In the genomic region with DNA sequence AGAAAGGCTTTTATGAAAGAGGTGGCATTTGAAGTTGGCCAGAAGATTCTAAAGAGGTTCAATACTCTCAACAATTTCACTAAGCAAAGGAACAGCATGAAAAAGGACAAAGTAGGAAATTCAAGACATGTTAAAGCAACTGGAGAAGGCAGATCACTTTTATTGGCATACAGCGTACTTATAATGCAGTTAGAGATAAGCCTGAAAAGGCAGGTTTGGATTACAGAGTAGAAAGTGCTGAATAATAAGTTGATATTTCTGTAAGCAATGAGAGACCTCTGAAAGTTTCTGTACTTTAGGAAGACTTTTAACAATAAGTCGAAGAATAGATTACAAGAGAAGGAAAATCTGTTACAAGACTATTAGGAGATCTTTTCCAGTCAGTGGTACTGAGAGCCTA, we compare ENCODE assay signal across 31 cellular contexts.
"Had no signal": no experiment of that assay in that cellular context is flagged by ENCODE, and none has a peak within 500 bp of the region (broad histone marks: within the 10 kb centered on the region; RNA-seq: fewer than 3 reads in every experiment).

No MANE protein-coding gene starts in this region.

- H3K27ac ChIP-seq: cardiac muscle cell, WERI-Rb-1 had no signal

- DNase-seq: activated CD4-positive, alpha-beta memory T cell treated with anti-CD3 and anti-CD28 coated beads, Interleukin-2, amount 10 ng/mL, durations not matched to agents 7 days and 5 days; activated CD4-positive, alpha-beta T cell treated with anti-CD3 and anti-CD28 coated beads for 1 hour; activated CD4-positive, alpha-beta T cell treated with anti-CD3 and anti-CD28 coated beads for 36 hours; activated CD4-positive, alpha-beta T cell treated with anti-CD3 and anti-CD28 coated beads for 48 hours; activated CD4-positive, alpha-beta T cell treated with anti-CD3 and anti-CD28 coated beads, Interleukin-2, amount 10 ng/mL, durations not matched to agents 7 days and 5 days; activated CD4-positive, alpha-beta T cell treated with anti-CD3 and anti-CD28 coated beads, Interleukin-2, amount 50 U/mL, for 48 hours; activated CD4-positive, CD25-positive, alpha-beta regulatory T cell; activated CD8-positive, alpha-beta memory T cell treated with anti-CD3 and anti-CD28 coated beads for 24 hours; activated CD8-positive, alpha-beta memory T cell treated with anti-CD3 and anti-CD28 coated beads, Interleukin-2, amount 10 ng/mL, durations not matched to agents 7 days and 5 days; activated CD8-positive, alpha-beta memory T cell treated with anti-CD3 and anti-CD28 coated beads, Interleukin-2, amount 50 U/mL, for 48 hours; activated CD8-positive, alpha-beta T cell treated with anti-CD3 and anti-CD28 coated beads, Interleukin-2, amount 10 ng/mL, durations not matched to agents 7 days and 5 days; activated effector memory CD4-positive, alpha-beta T cell treated with Interleukin-2 at 50 U/mL for 16 hours; activated gamma-delta T cell; activated naive CD4-positive, alpha-beta T cell treated with anti-CD3 and anti-CD28 coated beads, Interleukin-2, amount 10 ng/mL, durations not matched to agents 7 days and 5 days; activated naive CD4-positive, alpha-beta T cell treated with Interleukin-2 at 50 U/mL for 16 hours; activated naive CD8-positive, alpha-beta T cell treated with anti-CD3 and anti-CD28 coated beads, Interleukin-2, amount 10 ng/mL, durations not matched to agents 7 days and 5 days; activated naive CD8-positive, alpha-beta T cell treated with anti-CD3 and anti-CD28 coated beads, Interleukin-2, amount 50 U/mL, for 24 hours; activated T-cell treated with anti-CD3 and anti-CD28 coated beads, Interleukin-2, amount 50 U/mL, for 24 hours; activated T-cell treated with anti-CD3 and anti-CD28 coated beads, Interleukin-2, amount 50 U/mL, for 48 hours; amygdala; anterior cingulate cortex; caudate nucleus; cerebellar nuclear complex; T-helper 1 cell; T-helper 2 cell; T-helper 9 cell; WERI-Rb-1 had no signal

- ATAC-seq: activated CD4-positive, alpha-beta T cell treated with anti-CD3 and anti-CD28 coated beads for 36 hours; activated CD4-positive, CD25-positive, alpha-beta regulatory T cell treated with anti-CD3 and anti-CD28 coated beads, Interleukin-2, amount 50 U/mL, for 24 hours; activated CD8-positive, alpha-beta memory T cell treated with anti-CD3 and anti-CD28 coated beads, Interleukin-2, amount 10 ng/mL, durations not matched to agents 7 days and 5 days; activated CD8-positive, alpha-beta T cell treated with anti-CD3 and anti-CD28 coated beads, Interleukin-2, amount 10 ng/mL, durations not matched to agents 7 days and 5 days; activated naive CD8-positive, alpha-beta T cell treated with anti-CD3 and anti-CD28 coated beads, Interleukin-2, amount 50 U/mL, for 24 hours; WTC11 had no signal

- H3K4me3 ChIP-seq: ascending aorta, cardiac muscle cell had no signal

- H3K36me3 ChIP-seq: ascending aorta, cardiac muscle cell, WERI-Rb-1 had no signal

- H3K9me3 ChIP-seq: ascending aorta had no signal
